In the genomic region with DNA sequence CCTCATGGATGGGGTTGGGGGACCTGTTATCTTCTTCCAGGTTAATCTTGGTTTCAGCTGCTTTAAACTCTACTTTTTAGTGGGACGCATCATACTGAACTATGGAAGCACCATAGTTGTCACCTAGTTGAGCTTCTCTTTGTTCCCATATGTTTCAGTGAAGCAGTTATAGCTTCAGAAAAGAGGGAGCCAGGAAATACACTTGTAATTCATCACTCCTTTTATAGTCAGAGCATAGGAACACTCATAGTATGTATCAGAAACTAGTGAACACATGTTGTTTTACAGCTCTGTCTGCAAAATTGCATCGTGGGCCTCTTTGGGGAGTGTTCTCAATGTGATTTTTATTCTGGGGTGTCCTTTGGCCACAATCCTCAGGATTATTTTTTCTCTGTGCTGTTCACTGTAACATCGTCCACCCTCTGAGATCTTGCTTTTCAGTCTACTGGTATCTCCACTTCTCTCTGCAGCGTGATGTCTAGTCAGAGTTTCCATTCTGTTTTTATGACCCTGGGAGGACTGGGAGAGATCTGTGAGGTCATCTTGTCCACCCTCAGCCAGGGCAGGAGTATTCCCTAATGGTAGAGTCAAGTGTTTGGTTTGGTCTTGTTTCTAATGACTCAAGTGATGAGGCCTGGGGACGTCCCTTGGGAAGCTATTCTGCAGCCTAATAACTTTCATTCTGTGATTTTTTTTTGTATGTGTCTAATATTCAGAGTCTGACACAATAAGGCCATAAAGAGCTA, we compare ENCODE assay signal across 15 cellular contexts.
DNase-seq lines count a peak whose midpoint lies in the region; ATAC-seq and TF ChIP-seq lines count a peak whose summit lies in the region.
"Had no signal": no experiment of that assay in that cellular context is flagged by ENCODE, and none has a peak within 500 bp of the region (broad histone marks: within the 10 kb centered on the region; RNA-seq: fewer than 3 reads in every experiment).

No MANE protein-coding gene starts in this region.

- no peak overlapping the region for H3K23ac ChIP-seq in trophoblast cell (ENCODE audit: low read length)

- H3K36me3 Mint-ChIP-seq in neural progenitor cell: no peaks in the 10 kb centered on the region
- H3K36me3 Mint-ChIP-seq: WTC11 had no signal

- H3K36me3 ChIP-seq in adipocyte (ENCODE audit: control insufficient read depth, insufficient read depth, low read length, severe bottlenecking): no peaks in the 10 kb centered on the region
- no peaks in the 10 kb centered on the region for H3K36me3 ChIP-seq in trophoblast cell (ENCODE audit: control insufficient read depth in 1 of 2, insufficient read depth in 2 of 2, low read length in 2 of 2)
- no peaks in the 10 kb centered on the region for H3K36me3 ChIP-seq in neural progenitor cell
- H3K36me3 ChIP-seq: SJSA1 had no signal

- H2AFZ ChIP-seq in trophoblast cell (ENCODE audit: insufficient read depth, low read length, poor library complexity) (no peak overlapping the region), neural progenitor cell (replicated peaks) (no peak overlapping the region)

- H2BK5ac ChIP-seq in trophoblast cell (ENCODE audit: low read depth, low read length, poor library complexity): no peak overlapping the region

- H3K4me2 ChIP-seq in trophoblast cell (ENCODE audit: low read length) (no peak overlapping the region), neural progenitor cell (no peak overlapping the region)

- no peak for TF ChIP-seq CTCF in fibroblast of the aortic adventitia (IDR thresholded peaks at IDR 0.05; ENCODE audit: insufficient read depth, low read length)
- TF ChIP-seq CTCF in neural progenitor cell (IDR thresholded peaks at IDR 0.05): no peak

- H4K20me1 ChIP-seq in neural progenitor cell (ENCODE audit: low read depth): no peaks in the 10 kb centered on the region

- DNase-seq in AG08395 (ENCODE audit: low spot score) (peak; percentile 75), adipocyte (ENCODE audit: low read depth) (no peak), fibroblast of the aortic adventitia (ENCODE audit: low read depth) (peak; percentile 70), trophoblast cell (peak in 1 of 2 donors; percentile 27), neural progenitor cell (ENCODE audit: low spot score) (no peak), DMS 273 (lab: John Stamatoyannopoulos, UW; ENCODE audit: unreplicated experiment) (no peak)
- DNase-seq in stimulated activated naive CD8-positive, alpha-beta T cell treated with anti-CD3 and anti-CD28 coated beads, Interleukin-15, Interleukin-2, amounts not matched to agents 100 U/mL and 50 U/mL, for 24 hours: no peak
- DNase-seq: DND-41; effector memory CD8-positive, alpha-beta T cell; NCI-H526; retina had no signal

- no CpG with 5 or more reads among the region's 5 CpGs for WGBS in trophoblast cell (ENCODE audit: extremely low coverage, insufficient coverage, insufficient read length)

- no peak for ATAC-seq in GM18873 (IDR thresholded peaks at IDR 0.05; ENCODE audit: low FRiP score, unreplicated experiment)
- ATAC-seq in stimulated activated naive CD8-positive, alpha-beta T cell treated with anti-CD3 and anti-CD28 coated beads, Interleukin-15, Interleukin-2, amounts not matched to agents 100 U/mL and 50 U/mL, for 24 hours: no peak
- ATAC-seq: effector memory CD8-positive, alpha-beta T cell; WTC11 had no signal

- no peak overlapping the region for H4K12ac ChIP-seq in trophoblast cell (ENCODE audit: low read depth, low read length)

- H3K9me3 ChIP-seq in adipocyte (ENCODE audit: control insufficient read depth, low read length) (no peaks in the 10 kb centered on the region), trophoblast cell (ENCODE audit: insufficient read depth, low read depth, low read length) (no peaks in the 10 kb centered on the region), neural progenitor cell (ENCODE audit: low read depth) (no peaks in the 10 kb centered on the region)
- H3K9me3 ChIP-seq: SJSA1 had no signal

- H3K27me3 ChIP-seq in adipocyte (replicated peaks; ENCODE audit: control insufficient read depth, insufficient read depth, low read length): no peaks in the 10 kb centered on the region
- H3K27me3 ChIP-seq in trophoblast cell (ENCODE audit: insufficient read depth, low read length): no peaks in the 10 kb centered on the region
- H3K27me3 ChIP-seq in neural progenitor cell: no peaks in the 10 kb centered on the region
- H3K27me3 ChIP-seq: SJSA1 had no signal

- peak overlapping the region; percentile 47 for H3K9ac ChIP-seq in adipocyte (ENCODE audit: low read length)
- H3K9ac ChIP-seq in trophoblast cell (ENCODE audit: low read length): no peak overlapping the region
- H3K9ac ChIP-seq in neural progenitor cell: no peak overlapping the region

- no peak overlapping the region for H3K14ac ChIP-seq in trophoblast cell (ENCODE audit: low read length)

- peak overlapping the region; percentile 48 for H3K18ac ChIP-seq in trophoblast cell (ENCODE audit: low read length)

- H3K9me3 Mint-ChIP-seq in neural progenitor cell: no peaks in the 10 kb centered on the region
- H3K9me3 Mint-ChIP-seq: effector memory CD8-positive, alpha-beta T cell; WTC11 had no signal

- H4K8ac ChIP-seq in trophoblast cell (ENCODE audit: low read depth, low read length): no peak overlapping the region

- H3K27ac Mint-ChIP-seq in neural progenitor cell: no peak overlapping the region
- H3K27ac Mint-ChIP-seq: effector memory CD8-positive, alpha-beta T cell; HFFc6; WTC11 had no signal

- peaks cover 3% of the 10 kb centered on the region for H3K27me3 Mint-ChIP-seq in neural progenitor cell (ENCODE audit: insufficient read depth, low read depth)
- H3K27me3 Mint-ChIP-seq: effector memory CD8-positive, alpha-beta T cell had no signal

- no peak overlapping the region for H3K27ac ChIP-seq in trophoblast cell (ENCODE audit: low read depth, low read length)
- H3K27ac ChIP-seq in neural progenitor cell: no peak overlapping the region
- H3K27ac ChIP-seq: SJSA1 had no signal

- H3K4me3 Mint-ChIP-seq in neural progenitor cell: no peak overlapping the region
- H3K4me3 Mint-ChIP-seq: effector memory CD8-positive, alpha-beta T cell; HFFc6; WTC11 had no signal

- no peaks in the 10 kb centered on the region for H3F3A ChIP-seq in neural progenitor cell (ENCODE audit: low read depth)

- H3K79me2 ChIP-seq in trophoblast cell (ENCODE audit: control insufficient read depth, insufficient read depth, low read length, poor library complexity) (no peaks in the 10 kb centered on the region), neural progenitor cell (ENCODE audit: low read depth) (no peaks in the 10 kb centered on the region)

- peaks cover 8% of the 10 kb centered on the region for H3K4me1 Mint-ChIP-seq in neural progenitor cell
- H3K4me1 Mint-ChIP-seq: WTC11 had no signal

- peaks cover 39% of the 10 kb centered on the region for H3K4me1 ChIP-seq in adipocyte (ENCODE audit: control insufficient read depth, insufficient read depth, low read length)
- H3K4me1 ChIP-seq in trophoblast cell (ENCODE audit: control insufficient read depth in 1 of 2, insufficient read depth in 2 of 2, low read length in 2 of 2): peaks cover 7 to 10% of the 10 kb centered on the region in 2 experiments
- H3K4me1 ChIP-seq in neural progenitor cell: peaks cover 6% of the 10 kb centered on the region
- H3K4me1 ChIP-seq: SJSA1 had no signal

- H3K4me3 ChIP-seq in adipocyte (ENCODE audit: low read length) (peak overlapping the region; percentile 41), fibroblast of the aortic adventitia (ENCODE audit: low read depth, low read length) (no peak overlapping the region), trophoblast cell (ENCODE audit: low read depth, low read length) (no peak overlapping the region), neural progenitor cell (no peak overlapping the region)
- H3K4me3 ChIP-seq: SJSA1 had no signal

- peaks cover 2% of the 10 kb centered on the region for H3K79me1 ChIP-seq in trophoblast cell (ENCODE audit: low read length)

- H2AK5ac ChIP-seq in trophoblast cell (ENCODE audit: low read length): no peak overlapping the region

- no peak overlapping the region for H3K4ac ChIP-seq in trophoblast cell (ENCODE audit: low read depth, low read length)

- no peak overlapping the region for H2BK12ac ChIP-seq in trophoblast cell (ENCODE audit: low read length)

- H2BK120ac ChIP-seq in trophoblast cell (ENCODE audit: insufficient read depth, low read length, poor library complexity): no peak overlapping the region

- no peak overlapping the region for H4K91ac ChIP-seq in trophoblast cell (ENCODE audit: low read depth, low read length)

Comparison
In these comparisons a context has a peak if more than half of its experiments do, and no peak if none do; other contexts are left out.
1. DNase-seq: peak in AG08395 (single experiment) and fibroblast of the aortic adventitia (single experiment); none in adipocyte (single experiment), neural progenitor cell (single experiment), stimulated activated naive CD8-positive, alpha-beta T cell treated with anti-CD3 and anti-CD28 coated beads, Interleukin-15, Interleukin-2, amounts not matched to agents 100 U/mL and 50 U/mL, for 24 hours (single experiment) and DMS 273 (single experiment).